In genomic region chr17:31936615-31937609, GRCh38 we compare ENCODE assay signal across 8 cellular contexts. TPM values are rescaled to one million over a fixed set of nuclear protein-coding genes. Genes with fewer than 3 reads are reported as not detected.
A peak's percentile ranks its signal among the peaks of the same experiment; 100 is the strongest.
DNase-seq lines count a peak whose midpoint lies in the region; ATAC-seq and TF ChIP-seq lines count a peak whose summit lies in the region.
"Not testable (repeated sequence)": the region's sequence is repeated elsewhere in the genome, so short reads cannot be mapped to it uniquely, and the experiment has no call there.

TSS of gene SUZ12 (plus strand) at chr17:31937007. CDS start at chr17:31937247, 240 bp downstream.

- peak within 1 kb of the TSS; percentile 61 for H3K27ac ChIP-seq in PC-9

- H4K20me1 ChIP-seq in PC-9 (ENCODE audit: insufficient read depth) = not testable (repeated sequence)

- CTCF ChIA-PET in PC-9 (lab: Charles Lee) = not testable (repeated sequence)

- BruUV-seq in PC-9 (replicated peaks; lab: Mats Ljungman, UMichigan) = not testable (repeated sequence)

- H3F3A ChIP-seq in PC-9 (ENCODE audit: insufficient read depth, low read depth) = not testable (repeated sequence)

- not testable (repeated sequence) for H3K9me3 ChIP-seq in PC-9 (ENCODE audit: insufficient read depth, low read depth)

- peak within 1 kb of the TSS; percentile 94 for H2AFZ ChIP-seq in PC-9

- H3K4me2 ChIP-seq in PC-9 = peak within 1 kb of the TSS; percentile 97

- peak; percentile 50 for DNase-seq in DMS153 (lab: John Stamatoyannopoulos, UW)
- peak; percentile 96 for DNase-seq in KBM-7
- peak; percentile 60 to 90 for DNase-seq in PC-9
- peak; percentile 82 for DNase-seq in activated T-cell treated with anti-CD3 and anti-CD28 coated beads for 24 hours (ENCODE audit: low read depth)
- DNase-seq in epithelial cell of proximal tubule (ENCODE audit: low read depth) = not testable (repeated sequence)
- DNase-seq in mucosa of gallbladder (ENCODE audit: low spot score) = peak; percentile 87
- DNase-seq in stimulated activated CD8-positive, alpha-beta memory T cell treated with anti-CD3 and anti-CD28 coated beads, Interleukin-2, amount 100 ng/mL, for 48 hours (ENCODE audit: low read depth in 2 of 2) = peak; percentile 73

- intact Hi-C loops in PC-9 (cut with micrococcal nuclease; ENCODE audit: unreplicated experiment) = not testable (repeated sequence)

- not testable (repeated sequence) for H3K27me3 ChIP-seq in PC-9 (ENCODE audit: insufficient read depth, low read depth)

- TF ChIP-seq CTCF in PC-9 (conservative IDR thresholded peaks at IDR 0.05); epithelial cell of proximal tubule (conservative IDR thresholded peaks at IDR 0.05; ENCODE audit: low read depth, low read length): not testable (repeated sequence)

- not testable (repeated sequence) for H3K4me1 ChIP-seq in PC-9 (replicated peaks; ENCODE audit: insufficient read depth)

- not testable (repeated sequence) for H3K36me3 ChIP-seq in PC-9 (ENCODE audit: low read depth)

- ATAC-seq in GM21619 (IDR thresholded peaks at IDR 0.05; ENCODE audit: unreplicated experiment) = peak; percentile 85

- H3K4me3 ChIP-seq in PC-9 = peak within 1 kb of the TSS; percentile 94
- peak within 1 kb of the TSS; percentile 71 for H3K4me3 ChIP-seq in epithelial cell of proximal tubule (ENCODE audit: low read depth, low read length)

- in situ Hi-C loops in KBM-7 (cut with MboI; ENCODE audit: low pct_unique_long_range_greater_than_20kb, low sequenced_read_pairs) = not testable (repeated sequence)

- H3K9me2 ChIP-seq in PC-9 (ENCODE audit: insufficient read depth) = not testable (repeated sequence)

- POLR2A ChIA-PET in PC-9 (lab: Charles Lee; ENCODE audit: unreplicated experiment) = not testable (repeated sequence)

- H3K79me2 ChIP-seq in PC-9 (ENCODE audit: low read depth) = peaks cover 44% of the 10 kb centered on the region

RNA-seq across cellular contexts. Expression of gene SUZ12, which starts in this region (rescaled TPM):
- total RNA-seq in PC-9 (2021) = 20.1 and 27.0 TPM in 2 replicates
- 10.1 and 12.6 TPM in 2 replicates for total RNA-seq in epithelial cell of proximal tubule
- 20.5 TPM for total RNA-seq in mucosa of gallbladder
